7 cellular contexts compared by ENCODE assay signal in the genomic region with DNA sequence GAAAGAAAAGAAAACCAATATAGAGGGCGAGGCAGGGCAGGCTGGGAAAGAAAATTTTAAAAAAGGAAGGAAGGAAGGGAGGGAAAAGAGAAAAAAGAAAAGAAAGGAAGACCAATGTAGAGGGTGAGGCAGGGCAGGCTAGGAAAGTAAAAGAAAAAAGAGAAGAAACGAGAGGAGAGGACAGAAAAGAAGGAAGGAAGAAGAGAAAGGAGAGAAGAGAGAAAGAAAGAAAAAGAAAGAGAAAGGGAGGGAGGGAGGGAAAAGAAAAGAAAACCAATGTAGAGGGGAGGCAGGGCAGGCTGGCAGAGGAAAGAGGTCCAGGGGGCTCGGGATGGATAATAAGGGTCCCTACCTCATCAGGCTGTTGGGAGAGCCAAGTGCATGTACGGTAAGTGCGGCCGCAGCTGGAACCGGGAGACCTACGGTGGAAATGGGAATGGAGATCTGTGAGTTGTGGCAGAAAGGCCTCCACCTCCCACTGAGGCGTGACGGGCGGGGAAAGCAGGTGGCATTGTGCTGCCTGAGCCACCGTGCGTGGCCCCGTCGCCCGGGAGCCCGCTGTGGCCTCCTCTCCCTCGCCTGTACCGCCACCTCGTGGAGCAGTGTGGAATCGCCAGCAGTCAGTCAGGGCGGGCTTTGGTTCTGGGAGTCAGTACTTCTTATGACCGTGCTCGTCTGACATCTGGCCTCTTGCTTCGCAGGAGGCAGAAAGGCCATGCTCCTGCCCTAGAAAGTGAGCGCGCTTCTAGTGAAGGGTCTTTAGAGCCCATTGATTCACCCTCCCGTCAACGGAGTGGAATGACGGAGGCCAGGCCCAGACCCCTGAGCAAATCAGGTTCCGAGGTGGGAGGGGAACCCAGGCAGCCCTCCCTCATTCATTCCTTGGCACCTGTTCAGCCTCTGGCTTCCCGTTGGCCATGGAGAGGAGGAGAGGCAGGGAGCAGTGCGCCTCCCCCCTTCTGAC. TPM values are rescaled to one million over a fixed set of nuclear protein-coding genes. Genes with fewer than 3 reads are reported as not detected.
DNase-seq lines count a peak whose midpoint lies in the region; ATAC-seq and TF ChIP-seq lines count a peak whose summit lies in the region.

No MANE protein-coding gene starts in this region.

- H3K9me3 ChIP-seq in ascending aorta = no peaks in the 10 kb centered on the region

- peak overlapping the region; percentile 8 to 23 for H3K4me3 ChIP-seq in ascending aorta
- peak overlapping the region; percentile 21 for H3K4me3 ChIP-seq in skeletal muscle cell (ENCODE audit: low read depth, low read length)

- intact Hi-C loops in ascending aorta (cut with DNase I) = loop anchor here (1.0 kb wide), 1 partner anchor 88 kb away; no protein-coding TSS in a partner anchor

- no peak for TF ChIP-seq POLR2A in GM18505 (IDR thresholded peaks at IDR 0.05; ENCODE audit: borderline replicate concordance, extremely low read depth, insufficient read depth, insufficient read length)

- no peaks in the 10 kb centered on the region for H3K36me3 ChIP-seq in ascending aorta

- no peaks in the 10 kb centered on the region for H3K27me3 ChIP-seq in ascending aorta

- no peak overlapping the region for H3K27ac ChIP-seq in ascending aorta

- peaks cover 0 to 2% of the 10 kb centered on the region in 2 donors for H3K4me1 ChIP-seq in ascending aorta

- TF ChIP-seq CTCF in ascending aorta (IDR thresholded peaks at IDR 0.05) = peak; percentile 93 to 100 (median 98)

- DNase-seq in NCI-H2081 (lab: John Stamatoyannopoulos, UW) (peak; percentile 87 to 93), T-helper 22 cell (ENCODE audit: low read depth) (peak; percentile 66), ascending aorta (ENCODE audit: low spot score in 2 of 2) (peak; percentile 15 to 90), hippocampal formation (lab: John Stamatoyannopoulos, UW) (peak; percentile 63 to 68), skeletal muscle cell (ENCODE audit: low read depth) (no peak)

- ATAC-seq in GM18505 (IDR thresholded peaks at IDR 0.05; ENCODE audit: unreplicated experiment) (peak; percentile 87), HG02970 (IDR thresholded peaks at IDR 0.05; ENCODE audit: low FRiP score, unreplicated experiment) (peak; percentile 80)

RNA-seq across cellular contexts. Expression of gene NHP2, which starts 10.4 kb away (rescaled TPM):
- total RNA-seq in ascending aorta = 55.1 TPM

RNA-seq across cellular contexts. Expression of gene GMCL2, which starts 23.1 kb away (rescaled TPM):
- total RNA-seq in ascending aorta = not detected

RNA-seq across cellular contexts. Expression of gene RMND5B, which starts 33.2 kb away (rescaled TPM):
- total RNA-seq in ascending aorta = 81.6 TPM

RNA-seq across cellular contexts. Expression of gene HNRNPAB, which starts 40.3 kb away (rescaled TPM):
- 99.2 TPM for total RNA-seq in ascending aorta

RNA-seq across cellular contexts. Expression of gene N4BP3, which starts 50.7 kb away (rescaled TPM):
- total RNA-seq in ascending aorta = 0.21 TPM
